ENCODE assay signal across 9 cellular contexts in genomic region chr18:7726522-7726921, GRCh38.
"Had no signal": no experiment of that assay in that cellular context is flagged by ENCODE, and none has a peak within 500 bp of the region (broad histone marks: within the 10 kb centered on the region; RNA-seq: fewer than 3 reads in every experiment).

No MANE protein-coding gene starts in this region.

- DNase-seq: H9, HCEC 1CT, KBM-7 had no signal

- H3K4me3 ChIP-seq: GM23338 had no signal

- H3K27ac ChIP-seq: HL-60, KMS-11 had no signal

- ATAC-seq: HepG2 had no signal

- FAIRE-seq: H1, H54, HepG2 had no signal
